ENCODE assay signal across 12 cellular contexts in genomic region chr4:39613093-39613656, GRCh38. TPM values are rescaled to one million over a fixed set of nuclear protein-coding genes. Genes with fewer than 3 reads are reported as not detected.
DNase-seq lines count a peak whose midpoint lies in the region; ATAC-seq and TF ChIP-seq lines count a peak whose summit lies in the region.
"Had no signal": no experiment of that assay in that cellular context is flagged by ENCODE, and none has a peak within 500 bp of the region (broad histone marks: within the 10 kb centered on the region; RNA-seq: fewer than 3 reads in every experiment).

No MANE protein-coding gene starts in this region.

- H3K36me3 ChIP-seq in Panc1 (ENCODE audit: control insufficient read depth, insufficient read depth, low read length) (no peaks in the 10 kb centered on the region; the same call in 1 of the 2 replicates), left lung (no peaks in the 10 kb centered on the region)
- H3K36me3 ChIP-seq: MG63 had no signal

- H3K27me3 Mint-ChIP-seq in CD4-positive, alpha-beta T cell: no peaks in the 10 kb centered on the region
- H3K27me3 Mint-ChIP-seq: activated naive CD8-positive, alpha-beta T cell had no signal

- H3K4me1 ChIP-seq in Panc1 (ENCODE audit: control insufficient read depth, insufficient read depth, low read length): peaks cover 85% of the 10 kb centered on the region
- peaks cover 0 to 11% of the 10 kb centered on the region in 2 donors for H3K4me1 ChIP-seq in left lung

- peak overlapping the region; percentile 99 for H3K27ac ChIP-seq in Panc1 (ENCODE audit: low read length)
- H3K27ac ChIP-seq in left lung: peak overlapping the region; percentile 39 to 51
- no peak overlapping the region for H3K27ac ChIP-seq in CD4-positive, alpha-beta T cell (ENCODE audit: low read depth, low read length)

- no peaks in the 10 kb centered on the region for H3K9me3 ChIP-seq in Panc1 (ENCODE audit: control insufficient read depth, insufficient read depth, low read depth, low read length)
- no peaks in the 10 kb centered on the region for H3K9me3 ChIP-seq in left lung
- H3K9me3 ChIP-seq in CD4-positive, alpha-beta T cell (ENCODE audit: control insufficient read depth, low read length): no peaks in the 10 kb centered on the region
- H3K9me3 ChIP-seq: MG63 had no signal

- TF ChIP-seq CTCF in Panc1 (IDR thresholded peaks at IDR 0.05) (no peak), left lung (IDR thresholded peaks at IDR 0.05) (no peak)
- TF ChIP-seq CTCF in CD4-positive, alpha-beta T cell (IDR thresholded peaks at IDR 0.05): no peak

- H3K9me3 Mint-ChIP-seq in CD4-positive, alpha-beta T cell: no peaks in the 10 kb centered on the region
- H3K9me3 Mint-ChIP-seq: T-helper 1 cell treated with Interleukin-12 subunit alpha and Interleukin-12 subunit beta and Interleukin-4 antibody, amounts not matched to agents 30 μg/mL and 1 μg/mL, for 36 hours had no signal

- ATAC-seq in GM21515 (IDR thresholded peaks at IDR 0.05; ENCODE audit: unreplicated experiment) (peak; percentile 30), Panc1 (peak; percentile 79), left lung (peak; percentile 69)
- no peak for ATAC-seq in CD4-positive, alpha-beta T cell (ENCODE audit: poor library complexity)

- DNase-seq in AG20443 (ENCODE audit: low spot score) (peak; percentile 19), Panc1 (ENCODE audit: low read depth, low spot score) (no peak), left lung (no peak), superior temporal gyrus (ENCODE audit: extremely low spot score) (no peak)
- no peak for DNase-seq in activated T-cell treated with anti-CD3 and anti-CD28 coated beads, Interleukin-2, amount 50 U/mL, for 48 hours
- no peak for DNase-seq in CD4-positive, alpha-beta T cell
- DNase-seq in stimulated activated CD4-positive, alpha-beta T cell treated with anti-CD3 and anti-CD28 coated beads, Interleukin-4, amount 100 ng/mL, for 1 hour: no peak
- DNase-seq: Calu3, MG63 had no signal

- H3K27ac Mint-ChIP-seq in CD4-positive, alpha-beta T cell: no peak overlapping the region
- H3K27ac Mint-ChIP-seq: activated naive CD8-positive, alpha-beta T cell; T-helper 1 cell treated with Interleukin-12 subunit alpha and Interleukin-12 subunit beta and Interleukin-4 antibody, amounts not matched to agents 30 μg/mL and 1 μg/mL, for 36 hours had no signal

- in situ Hi-C loops in Panc1 (cut with HindIII; ENCODE audit: low pct_unique_long_range_greater_than_20kb, low sequenced_read_pairs): no loop called here

- no peaks in the 10 kb centered on the region for H3K4me1 Mint-ChIP-seq in CD4-positive, alpha-beta T cell (ENCODE audit: low read depth)

- CTCF ChIA-PET in Panc1 (lab: Charles Lee): no interaction called here
- CTCF ChIA-PET in CD4-positive, alpha-beta T cell (lab: Charles Lee): no interaction called here

- intact Hi-C loops in Panc1 (cut with micrococcal nuclease; ENCODE audit: unreplicated experiment) (no loop called here), left lung (cut with DNase I) (no loop called here)
- intact Hi-C loops in CD4-positive, alpha-beta T cell (cut with DNase I, micrococcal nuclease): no loop called here

- BruUV-seq in Panc1 (replicated peaks; lab: Mats Ljungman, UMichigan): no TSS peak

- H3K27me3 ChIP-seq in Panc1 (ENCODE audit: control insufficient read depth, insufficient read depth, low read length) (no peaks in the 10 kb centered on the region), left lung (no peaks in the 10 kb centered on the region)
- no peaks in the 10 kb centered on the region for H3K27me3 ChIP-seq in CD4-positive, alpha-beta T cell (ENCODE audit: control insufficient read depth, insufficient read depth, low read length)
- H3K27me3 ChIP-seq: MG63 had no signal

- POLR2A ChIA-PET in Panc1 (lab: Charles Lee): interaction anchor here (0.5 to 1.0 kb wide), 2 partner anchors 16 to 86 kb away, joined by 3 to 11 read pairs; partner anchors contain the start of gene UGDH
- POLR2A ChIA-PET in CD4-positive, alpha-beta T cell (lab: Charles Lee): no interaction called here

- H3K4me3 Mint-ChIP-seq in CD4-positive, alpha-beta T cell: no peak overlapping the region
- H3K4me3 Mint-ChIP-seq: activated naive CD8-positive, alpha-beta T cell; T-helper 1 cell treated with Interleukin-12 subunit alpha and Interleukin-12 subunit beta and Interleukin-4 antibody, amounts not matched to agents 30 μg/mL and 1 μg/mL, for 36 hours had no signal

- H3K4me3 ChIP-seq in Panc1 (ENCODE audit: low read depth in 2 of 2, low read length in 2 of 2): no peak overlapping the region; a peak in 1 of 4 replicates
- no peak overlapping the region for H3K4me3 ChIP-seq in left lung
- H3K4me3 ChIP-seq: MG63 had no signal

- H3K36me3 Mint-ChIP-seq in CD4-positive, alpha-beta T cell (ENCODE audit: low read depth): peaks cover 23% of the 10 kb centered on the region

RNA-seq across cellular contexts. Expression of gene SMIM14, which starts 25.5 kb away (rescaled TPM):
- total RNA-seq in Panc1 (2021; ENCODE audit: unreplicated experiment) (48.2 TPM), left lung (10 to 100 TPM; 55.4 to 66.9 TPM)
- 35.3 TPM for polyA plus RNA-seq in Panc1 (2012; ENCODE audit: insufficient read length)
- 1 to 10 TPM; 2.0 to 3.1 TPM for total RNA-seq in CD4-positive, alpha-beta T cell

Comparison
In these comparisons a context has a peak if more than half of its experiments do, and no peak if none do; other contexts are left out.
1. RNA of gene SMIM14, which starts 25.5 kb away (total RNA-seq): 55.4 to 66.9 TPM in left lung and 48.2 TPM in Panc1 (single experiment); 2.0 to 3.1 TPM in CD4-positive, alpha-beta T cell; every median in the first group is over 10 times any median in the second.